In the genomic region with DNA sequence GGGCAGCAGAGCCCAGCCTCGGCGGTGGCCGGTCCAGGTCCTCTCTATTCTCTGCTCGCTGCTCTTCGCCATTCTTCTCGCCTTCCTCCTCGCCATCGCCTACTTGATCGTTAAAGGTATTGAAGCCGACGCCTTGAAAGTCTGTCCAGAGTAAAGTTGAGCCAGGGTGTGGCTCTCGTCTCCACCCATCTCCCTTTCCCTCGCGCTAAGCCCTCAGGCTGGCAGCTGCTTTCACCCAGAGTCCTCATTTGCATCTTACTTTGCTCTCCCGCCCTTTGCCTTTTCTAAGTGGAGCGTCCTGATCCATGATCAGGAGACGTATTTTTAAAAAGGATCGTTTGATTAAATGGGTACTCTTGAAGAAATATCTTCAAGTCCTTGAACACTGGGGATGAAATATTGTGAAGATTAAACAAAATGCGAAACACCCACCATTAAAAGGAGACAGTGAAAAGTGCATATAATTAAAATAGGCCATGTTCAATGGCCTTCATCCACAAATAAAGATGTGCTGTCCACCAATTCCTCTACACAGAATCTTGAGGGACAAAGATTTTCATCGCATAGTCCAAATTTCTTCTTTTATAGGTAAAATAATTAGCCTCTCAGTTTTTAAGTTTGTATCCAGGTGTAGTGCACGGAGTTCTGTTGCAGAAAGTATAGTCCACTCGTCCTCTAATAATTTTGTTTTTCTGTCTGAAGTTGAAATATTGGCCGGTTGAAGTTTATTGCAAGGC, we compare ENCODE assay signal across 8 cellular contexts. TPM values are rescaled to one million over a fixed set of nuclear protein-coding genes. Genes with fewer than 3 reads are reported as not detected.
A peak's percentile ranks its signal among the peaks of the same experiment; 100 is the strongest.
DNase-seq lines count a peak whose midpoint lies in the region; ATAC-seq, FAIRE-seq and TF ChIP-seq lines count a peak whose summit lies in the region.

No MANE protein-coding gene starts in this region.

- no peaks in the 10 kb centered on the region for H3K9me3 Mint-ChIP-seq in activated CD4-positive, alpha-beta memory T cell treated with anti-CD3 and anti-CD28 coated beads for 36 hours

- ATAC-seq in HG03175 (IDR thresholded peaks at IDR 0.05; ENCODE audit: unreplicated experiment) = peak; percentile 26
- no peak for ATAC-seq in gastroesophageal sphincter

- H3K4me1 Mint-ChIP-seq in activated CD4-positive, alpha-beta memory T cell treated with anti-CD3 and anti-CD28 coated beads for 36 hours (ENCODE audit: low read depth) = peaks cover 62% of the 10 kb centered on the region

- peaks cover 32% of the 10 kb centered on the region for H3K36me3 Mint-ChIP-seq in activated CD4-positive, alpha-beta memory T cell treated with anti-CD3 and anti-CD28 coated beads for 36 hours

- peaks cover 3 to 59% (median 12%) of the 10 kb centered on the region in 3 donors for H3K4me1 ChIP-seq in gastroesophageal sphincter
- H3K4me1 ChIP-seq in prostate gland (replicated peaks) = no peaks in the 10 kb centered on the region

- intact Hi-C loops in activated CD4-positive, alpha-beta memory T cell treated with anti-CD3 and anti-CD28 coated beads for 36 hours (cut with micrococcal nuclease) = loop anchor here (1.0 to 5.0 kb wide), 5 partner anchors 21 to 1432 kb away; a partner anchor contains a TSS
- intact Hi-C loops in prostate gland (cut with DNase I) = loop anchor here (5.0 to 10.0 kb wide), 3 partner anchors 72 to 544 kb away; a partner anchor contains a TSS

- peak overlapping the region; percentile 100 for H3K4me3 Mint-ChIP-seq in activated CD4-positive, alpha-beta memory T cell treated with anti-CD3 and anti-CD28 coated beads for 36 hours

- TF ChIP-seq POLR2A in gastroesophageal sphincter (IDR thresholded peaks at IDR 0.05) (no peak), prostate gland (IDR thresholded peaks at IDR 0.05) (no peak)

- H3K27me3 ChIP-seq in gastroesophageal sphincter (no peaks in the 10 kb centered on the region), prostate gland (replicated peaks; ENCODE audit: insufficient read depth) (no peaks in the 10 kb centered on the region)

- peak overlapping the region; percentile 82 to 87 for H3K4me3 ChIP-seq in gastroesophageal sphincter
- H3K4me3 ChIP-seq in prostate gland = peak overlapping the region; percentile 79 to 87

- peak overlapping the region; percentile 100 for H3K27ac Mint-ChIP-seq in activated CD4-positive, alpha-beta memory T cell treated with anti-CD3 and anti-CD28 coated beads for 36 hours

- POLR2A ChIA-PET in activated CD4-positive, alpha-beta memory T cell treated with anti-CD3 and anti-CD28 coated beads for 36 hours (lab: Charles Lee) = no interaction called here

- H3K27ac ChIP-seq in gastroesophageal sphincter (peak overlapping the region; percentile 88 to 99 (median 97)), prostate gland (peak overlapping the region; percentile 97 to 98)

- TF ChIP-seq EP300 in gastroesophageal sphincter (IDR thresholded peaks at IDR 0.05) = no peak

- WGBS in gastroesophageal sphincter (ENCODE audit: low coverage in 1 of 2), 2 donors = 3 to 6% methylated on average over 12 to 23 of the region's 23 CpGs
- 2% methylated on average over 23 of the region's 23 CpGs for WGBS in prostate gland

- peaks cover 0 to 11% of the 10 kb centered on the region in 2 donors for H3K36me3 ChIP-seq in gastroesophageal sphincter
- no peaks in the 10 kb centered on the region for H3K36me3 ChIP-seq in prostate gland

- H3K9me3 ChIP-seq in gastroesophageal sphincter = no peaks in the 10 kb centered on the region
- H3K9me3 ChIP-seq in prostate gland = no peaks in the 10 kb centered on the region

- FAIRE-seq in GM19239 (lab: Jason Lieb, UNC) = peak; percentile 90

- CTCF ChIA-PET in activated CD4-positive, alpha-beta memory T cell treated with anti-CD3 and anti-CD28 coated beads for 36 hours (lab: Charles Lee) = no interaction called here

- no peaks in the 10 kb centered on the region for H3K27me3 Mint-ChIP-seq in activated CD4-positive, alpha-beta memory T cell treated with anti-CD3 and anti-CD28 coated beads for 36 hours

- DNase-seq in D341Med (ENCODE audit: low spot score) = peak; percentile 67
- peak; percentile 18 for DNase-seq in GM19239 (ENCODE audit: insufficient read length, low spot score)
- peak; percentile 89 for DNase-seq in NCI-H2227 treated with DMSO at 0.1 percent for 48 hours (lab: John Stamatoyannopoulos, UW)
- no peak for DNase-seq in activated CD4-positive, alpha-beta memory T cell treated with anti-CD3 and anti-CD28 coated beads for 36 hours
- peak; percentile 38 for DNase-seq in prostate gland (ENCODE audit: low spot score)
- DNase-seq in T-helper 9 cell = no peak

- TF ChIP-seq CTCF in gastroesophageal sphincter (IDR thresholded peaks at IDR 0.05) (no peak), prostate gland (IDR thresholded peaks at IDR 0.05) (no peak)

RNA-seq across cellular contexts. Expression of a gene that starts 0.7 kb away (rescaled TPM):
- total RNA-seq in activated CD4-positive, alpha-beta memory T cell treated with anti-CD3 and anti-CD28 coated beads for 36 hours = 10 to 100 TPM; 27.9 to 29.1 TPM
- 10 to 100 TPM in 1 of 4 donors, 1 to 10 TPM in 3; 7.0 to 14.0 (median 7.9) TPM for total RNA-seq in gastroesophageal sphincter
- 10 to 100 TPM; 18.9 to 32.2 TPM for total RNA-seq in prostate gland

RNA-seq across cellular contexts. Expression of a gene that starts 1.8 kb away (rescaled TPM):
- 100 to 1,000 TPM; 128 to 138 TPM for total RNA-seq in activated CD4-positive, alpha-beta memory T cell treated with anti-CD3 and anti-CD28 coated beads for 36 hours
- total RNA-seq in gastroesophageal sphincter = 10 to 100 TPM; 55.4 to 72.7 (median 68.6) TPM
- total RNA-seq in prostate gland = 10 to 100 TPM; 82.6 to 97.9 TPM

Comparison
In these comparisons a context has a peak if more than half of its experiments do, and no peak if none do; other contexts are left out.
1. DNase-seq: peak in D341Med (single experiment), GM19239 (single experiment), NCI-H2227 treated with DMSO at 0.1 percent for 48 hours (single experiment) and prostate gland (single experiment); none in activated CD4-positive, alpha-beta memory T cell treated with anti-CD3 and anti-CD28 coated beads for 36 hours (single experiment) and T-helper 9 cell (single experiment).